In genomic region chr6:89085409-89086012, GRCh38 we compare ENCODE assay signal across 17 cellular contexts. TPM values are rescaled to one million over a fixed set of nuclear protein-coding genes. Genes with fewer than 3 reads are reported as not detected.
DNase-seq lines count a peak whose midpoint lies in the region; ATAC-seq, FAIRE-seq and TF ChIP-seq lines count a peak whose summit lies in the region.
"Had no signal": no experiment of that assay in that cellular context is flagged by ENCODE, and none has a peak within 500 bp of the region (broad histone marks: within the 10 kb centered on the region; RNA-seq: fewer than 3 reads in every experiment).

No MANE protein-coding gene starts in this region.

- H3K9me3 Mint-ChIP-seq in memory B cell, result no peaks in the 10 kb centered on the region

- dilution Hi-C loops in mammary epithelial cell (cut with HindIII; ENCODE audit: low sequenced_read_pairs), result no loop called here

- no peak overlapping the region for H2AFZ ChIP-seq in mammary epithelial cell (ENCODE audit: low read depth, low read length)

- H3K4me1 ChIP-seq in A549 (peaks cover 25% of the 10 kb centered on the region), HUES48 (ENCODE audit: control insufficient read depth, insufficient read depth, low read length) (peaks cover 35% of the 10 kb centered on the region), mammary epithelial cell (ENCODE audit: insufficient read depth, low read length) (peaks cover 23% of the 10 kb centered on the region)
- H3K4me1 ChIP-seq: prostate gland, uterus had no signal

- BruUV-seq in mammary epithelial cell (replicated peaks; lab: Mats Ljungman, UMichigan), result no TSS peak

- intact Hi-C loops in mammary epithelial cell (cut with micrococcal nuclease), result no loop called here

- WGBS in A549 (ENCODE audit: missing lambda C conversion rate), result 91% methylated on average over 7 of the region's 7 CpGs
- 96% methylated on average over 7 of the region's 7 CpGs for WGBS in mammary epithelial cell (ENCODE audit: low coverage, missing lambda C conversion rate)

- POLR2A ChIA-PET in A549 (lab: Yijun Ruan, JAX), result interaction anchor here (0.6 to 7.8 kb wide), 3 partner anchors 40 to 103 kb away, joined by 4 to 113 read pairs (median 4); no protein-coding TSS in a partner anchor

- peaks cover 28% of the 10 kb centered on the region for H3K36me3 ChIP-seq in HUES48 (ENCODE audit: control insufficient read depth, insufficient read depth, low read length)
- no peaks in the 10 kb centered on the region for H3K36me3 ChIP-seq in mammary epithelial cell (ENCODE audit: insufficient read depth, low read length)
- H3K36me3 ChIP-seq: uterus had no signal

- H3K36me3 Mint-ChIP-seq in memory B cell, result peaks cover 30% of the 10 kb centered on the region

- no peak for DNase-seq in A549 (ENCODE audit: low read depth in 1 of 2, low spot score in 1 of 2)
- peak; percentile 36 for DNase-seq in mammary epithelial cell
- DNase-seq in memory B cell (ENCODE audit: low spot score in 2 of 2), result no peak
- no peak for DNase-seq in NCI-H2081 treated with DMSO at 0.1 percent for 48 hours (lab: John Stamatoyannopoulos, UW)
- DNase-seq in GOT3 (lab: John Stamatoyannopoulos, UW), result no peak
- DNase-seq in SHP77 (lab: John Stamatoyannopoulos, UW), result no peak
- DNase-seq: activated CD4-positive, alpha-beta T cell treated with anti-CD3 and anti-CD28 coated beads for 36 hours; amygdala; Calu3; KG1; T-helper 9 cell; uterus had no signal

- no peak for TF ChIP-seq EP300 in A549 (IDR thresholded peaks at IDR 0.05)

- CTCF ChIA-PET in A549 (lab: Yijun Ruan, JAX) (interaction anchor here (2.9 kb wide), 1 partner anchor 103 kb away, joined by 16 read pairs; no protein-coding TSS in a partner anchor), mammary epithelial cell (lab: Charles Lee; ENCODE audit: low non-redundant PET) (no interaction called here)

- in situ Hi-C loops in mammary epithelial cell (cut with MboI; ENCODE audit: low sequenced_read_pairs in 2 of 2), result loop anchor here in 1 of 2 donors (25.0 kb wide), 1 partner anchor 98 kb away; no protein-coding TSS in a partner anchor

- H3K4me3 Mint-ChIP-seq in memory B cell, result no peak overlapping the region

- H3K9me3 ChIP-seq in A549, result no peaks in the 10 kb centered on the region
- H3K9me3 ChIP-seq in HUES48 (ENCODE audit: control insufficient read depth, insufficient read depth, low read length), result no peaks in the 10 kb centered on the region
- no peaks in the 10 kb centered on the region for H3K9me3 ChIP-seq in mammary epithelial cell (replicated peaks; ENCODE audit: insufficient read depth, low read length)
- H3K9me3 ChIP-seq: prostate gland, uterus had no signal

- peak overlapping the region; percentile 56 for H3K27ac Mint-ChIP-seq in memory B cell

- TF ChIP-seq POLR2A in A549 (IDR thresholded peaks at IDR 0.05; ENCODE audit: low read length), result no peak

- ATAC-seq in A549 (no peak), memory B cell (ENCODE audit: low read depth) (no peak)
- no peak for ATAC-seq in activated CD4-positive, CD25-positive, alpha-beta regulatory T cell treated with anti-CD3 and anti-CD28 coated beads, Interleukin-2, amount 50 U/mL, for 24 hours
- ATAC-seq: activated CD4-positive, alpha-beta T cell treated with anti-CD3 and anti-CD28 coated beads for 36 hours; Right ventricle myocardium inferior had no signal

- no peaks in the 10 kb centered on the region for H4K20me1 ChIP-seq in mammary epithelial cell (ENCODE audit: insufficient read depth, low read length)

- no peak for FAIRE-seq in A549 (lab: Jason Lieb, UNC)
- FAIRE-seq: G401.6 had no signal

- H3K4me3 ChIP-seq in A549, result no peak overlapping the region
- H3K4me3 ChIP-seq in HUES48 (ENCODE audit: low read depth, low read length), result peak overlapping the region; percentile 5
- no peak overlapping the region for H3K4me3 ChIP-seq in mammary epithelial cell (replicated peaks in 1 of 3; ENCODE audit: insufficient read depth in 1 of 3, low read depth in 2 of 3, low read length in 3 of 3)
- H3K4me3 ChIP-seq: prostate gland, uterus had no signal

- H3K27ac ChIP-seq in A549 (no peak overlapping the region), HUES48 (ENCODE audit: low read depth, low read length) (peak overlapping the region; percentile 78), mammary epithelial cell (ENCODE audit: insufficient read depth, low read depth, low read length) (no peak overlapping the region)
- H3K27ac ChIP-seq: prostate gland, uterus had no signal

- no peaks in the 10 kb centered on the region for H3K27me3 Mint-ChIP-seq in memory B cell
- H3K27me3 Mint-ChIP-seq: activated CD4-positive, alpha-beta T cell treated with anti-CD3 and anti-CD28 coated beads for 36 hours had no signal

- peaks cover 34% of the 10 kb centered on the region for H3K4me1 Mint-ChIP-seq in memory B cell

- H3K9ac ChIP-seq in HUES48 (ENCODE audit: low read depth, low read length), result peak overlapping the region; percentile 27; the same call in 1 of the 2 replicates
- no peak overlapping the region for H3K9ac ChIP-seq in mammary epithelial cell (ENCODE audit: insufficient read depth, low read length)

- H3K27me3 ChIP-seq in HUES48 (ENCODE audit: control insufficient read depth, insufficient read depth, low read length) (no peaks in the 10 kb centered on the region), mammary epithelial cell (ENCODE audit: insufficient read depth, low read length) (no peaks in the 10 kb centered on the region)
- H3K27me3 ChIP-seq: uterus had no signal

- TF ChIP-seq RAD21 in A549 (conservative IDR thresholded peaks at IDR 0.05 in 1 of 2, IDR thresholded peaks at IDR 0.05 in 1 of 2), result no peak

- TF ChIP-seq CTCF in A549 (IDR thresholded peaks at IDR 0.05) (no peak), mammary epithelial cell (conservative IDR thresholded peaks at IDR 0.05 in 1 of 2, IDR thresholded peaks at IDR 0.05 in 1 of 2; ENCODE audit: extremely low read depth in 1 of 2, insufficient read depth in 1 of 2, low read depth in 1 of 2, low read length in 2 of 2) (no peak)

- H3K4me2 ChIP-seq in A549 (peak overlapping the region; percentile 89; the same call in 1 of the 3 replicates), mammary epithelial cell (ENCODE audit: insufficient read depth, low read depth, low read length) (no peak overlapping the region)

- peaks cover 24% of the 10 kb centered on the region for H3K79me2 ChIP-seq in mammary epithelial cell (ENCODE audit: insufficient read depth, low read length)

TF ChIP-seq in A549, 52 proteins besides CTCF, POLR2A, EP300 and RAD21 (continues in another document):
- TF ChIP-seq, protein P1, sequence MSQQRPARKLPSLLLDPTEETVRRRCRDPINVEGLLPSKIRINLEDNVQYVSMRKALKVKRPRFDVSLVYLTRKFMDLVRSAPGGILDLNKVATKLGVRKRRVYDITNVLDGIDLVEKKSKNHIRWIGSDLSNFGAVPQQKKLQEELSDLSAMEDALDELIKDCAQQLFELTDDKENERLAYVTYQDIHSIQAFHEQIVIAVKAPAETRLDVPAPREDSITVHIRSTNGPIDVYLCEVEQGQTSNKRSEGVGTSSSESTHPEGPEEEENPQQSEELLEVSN (IDR thresholded peaks at IDR 0.05; ENCODE audit: borderline replicate concordance, low read depth), result no peak
- TF ChIP-seq NPAS2 (CRISPR knock-in tag; IDR thresholded peaks at IDR 0.05; ENCODE audit: borderline replicate concordance), result no peak
- TF ChIP-seq SMC3 (IDR thresholded peaks at IDR 0.05), result no peak
- no peak for TF ChIP-seq NR3C1 (IDR thresholded peaks at IDR 0.05)
- no peak for TF ChIP-seq PBX3 (IDR thresholded peaks at IDR 0.05)
- TF ChIP-seq RFX5 (IDR thresholded peaks at IDR 0.05), result no peak
- TF ChIP-seq ZFP36 (IDR thresholded peaks at IDR 0.05; ENCODE audit: borderline replicate concordance, partially characterized antibody), result no peak
- TF ChIP-seq, protein P2, sequence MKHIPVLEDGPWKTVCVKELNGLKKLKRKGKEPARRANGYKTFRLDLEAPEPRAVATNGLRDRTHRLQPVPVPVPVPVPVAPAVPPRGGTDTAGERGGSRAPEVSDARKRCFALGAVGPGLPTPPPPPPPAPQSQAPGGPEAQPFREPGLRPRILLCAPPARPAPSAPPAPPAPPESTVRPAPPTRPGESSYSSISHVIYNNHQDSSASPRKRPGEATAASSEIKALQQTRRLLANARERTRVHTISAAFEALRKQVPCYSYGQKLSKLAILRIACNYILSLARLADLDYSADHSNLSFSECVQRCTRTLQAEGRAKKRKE (CRISPR knock-in tag; IDR thresholded peaks at IDR 0.05; ENCODE audit: low read depth), result no peak
- peak; percentile 38 for TF ChIP-seq CHD2 (IDR thresholded peaks at IDR 0.05; ENCODE audit: low read length, partially characterized antibody)
- no peak for TF ChIP-seq CHD4 (IDR thresholded peaks at IDR 0.05; ENCODE audit: borderline replicate concordance)
- no peak for TF ChIP-seq HEYL (CRISPR knock-in tag; IDR thresholded peaks at IDR 0.05)
- TF ChIP-seq FOSL2 (IDR thresholded peaks at IDR 0.05), result no peak
- TF ChIP-seq FOSL2 (CRISPR knock-in tag; IDR thresholded peaks at IDR 0.05), result no peak
- peak in 1 of 2 experiments; percentile 39; a peak in 1 of 5 replicates for TF ChIP-seq JUN (IDR thresholded peaks at IDR 0.05)

RNA-seq across cellular contexts. Expression of gene PNRC1, which starts 5.0 kb away (rescaled TPM):
- polyA plus RNA-seq in A549 (2011; rRNA removed) (27.2 and 28.3 TPM in 2 replicates), A549 (2017; fragmentation: RNase III; extraction: RNeasy Plus Mini Kit Qiagen cat#74134 plus additional on column Dnase treatment) (25.6 to 38.2 TPM (median 37.8 TPM) in 3 replicates), mammary epithelial cell (4.7 TPM)
- 6.1 and 8.8 TPM in 2 replicates for polyA plus RNA-seq in A549 (2012; cell fraction: cytosol; rRNA removed)
- polyA plus RNA-seq in A549 (2012; cell fraction: nucleus; rRNA removed), result 7.5 and 12.5 TPM in 2 replicates
- 16.0 and 26.3 TPM in 2 replicates for polyA minus RNA-seq in A549 (2011; rRNA and poly(A)+ RNA removed)
- 10 to 100 TPM; 56.6 to 75.0 TPM for total RNA-seq in mammary epithelial cell
- 27.0 TPM for polyA minus RNA-seq in mammary epithelial cell

RNA-seq across cellular contexts. Expression of gene SRSF12, which starts 32.4 kb away (rescaled TPM):
- polyA plus RNA-seq in A549 (2011; rRNA removed) (1.9 and 2.7 TPM in 2 replicates), A549 (2017; fragmentation: RNase III; extraction: RNeasy Plus Mini Kit Qiagen cat#74134 plus additional on column Dnase treatment) (0.98 to 1.5 TPM (median 1.3 TPM) in 3 replicates), mammary epithelial cell (0.14 TPM)
- 0.75 and 1.0 TPM in 2 replicates for polyA plus RNA-seq in A549 (2012; cell fraction: cytosol; rRNA removed)
- polyA plus RNA-seq in A549 (2012; cell fraction: nucleus; rRNA removed), result 0.44 and 0.53 TPM in 2 replicates
- 0.66 and 1.4 TPM in 2 replicates for polyA minus RNA-seq in A549 (2011; rRNA and poly(A)+ RNA removed)
- total RNA-seq in mammary epithelial cell, result 1 to 10 TPM in 1 of 2 donors, under 1 TPM in 1; 0.54 to 3.8 TPM
- polyA minus RNA-seq in mammary epithelial cell, result not detected
